Comparison of ENCODE assay signal across 8 cellular contexts in genomic region chr4:107825072-107825789, GRCh38. TPM values are rescaled to one million over a fixed set of nuclear protein-coding genes. Genes with fewer than 3 reads are reported as not detected.
DNase-seq lines count a peak whose midpoint lies in the region; ATAC-seq and TF ChIP-seq lines count a peak whose summit lies in the region.

No MANE protein-coding gene starts in this region.

- DNase-seq in NCI-H82 (lab: John Stamatoyannopoulos, UW): peak; percentile 12
- DNase-seq in NCI-H82 treated with DMSO at 0.1 percent for 48 hours (lab: John Stamatoyannopoulos, UW; ENCODE audit: unreplicated experiment): no peak
- peak; percentile 67 for DNase-seq in M059J (ENCODE audit: low read depth)
- DNase-seq in adipocyte (ENCODE audit: low read depth): peak; percentile 81
- DNase-seq in left cardiac atrium: peak; percentile 39
- peak in 2 of 5 donors; percentile 14 to 42 for DNase-seq in ovary
- DNase-seq in NCI-H1436 treated with DMSO at 0.1 percent for 48 hours (lab: John Stamatoyannopoulos, UW): no peak

- peak overlapping the region; percentile 91 for H3K9ac ChIP-seq in adipocyte (ENCODE audit: low read length)

- H3K27me3 ChIP-seq in adipocyte (replicated peaks; ENCODE audit: control insufficient read depth, insufficient read depth, low read length): no peaks in the 10 kb centered on the region
- H3K27me3 ChIP-seq in ovary: no peaks in the 10 kb centered on the region

- peak; percentile 1 for TF ChIP-seq POLR2A in ovary (IDR thresholded peaks at IDR 0.05)

- peak; percentile 60 to 63 for ATAC-seq in left cardiac atrium

- H3K36me3 ChIP-seq in HEK293 (ENCODE audit: control insufficient read depth in 2 of 2, insufficient read depth in 1 of 2, low read length in 2 of 2) (peaks cover 0 to 5% of the 10 kb centered on the region in 2 experiments; a peak in 1 of 3 replicates), adipocyte (ENCODE audit: control insufficient read depth, insufficient read depth, low read length, severe bottlenecking) (no peaks in the 10 kb centered on the region), ovary (no peaks in the 10 kb centered on the region)

- peak overlapping the region; percentile 74 for H3K4me3 ChIP-seq in HEK293 (ENCODE audit: low read depth, low read length)
- peak overlapping the region; percentile 94 for H3K4me3 ChIP-seq in adipocyte (ENCODE audit: low read length)
- H3K4me3 ChIP-seq in ovary: peak overlapping the region; percentile 66

- intact Hi-C loops in left cardiac atrium (cut with DNase I): loop anchor here (2.0 to 10.0 kb wide), 4 partner anchors 30 to 87 kb away; no protein-coding TSS in a partner anchor
- intact Hi-C loops in ovary (cut with DNase I): no loop called here

- H3K9me3 ChIP-seq in HEK293 (ENCODE audit: control insufficient read depth, insufficient read depth, low read depth, low read length) (no peaks in the 10 kb centered on the region), adipocyte (ENCODE audit: control insufficient read depth, low read length) (no peaks in the 10 kb centered on the region), ovary (no peaks in the 10 kb centered on the region)

- TF ChIP-seq EP300 in ovary (IDR thresholded peaks at IDR 0.05): no peak

- CTCF ChIA-PET in HEK293 (lab: Yijun Ruan, JAX): no interaction called here

- no peak for TF ChIP-seq CTCF in HEK293 (tag by site-specific recombination; IDR thresholded peaks at IDR 0.05)
- TF ChIP-seq CTCF in ovary (IDR thresholded peaks at IDR 0.05): no peak

- POLR2A ChIA-PET in HEK293 (lab: Yijun Ruan, JAX): interaction anchor here (0.7 to 1.1 kb wide), 2 partner anchors 39 to 71 kb away, joined by 4 to 8 read pairs; no protein-coding TSS in a partner anchor

- peak overlapping the region; percentile 93 for H3K27ac ChIP-seq in HEK293 (ENCODE audit: extremely low read depth, low read depth, low read length)
- peak overlapping the region; percentile 59 to 63 for H3K27ac ChIP-seq in ovary

- H3K4me1 ChIP-seq in HEK293 (ENCODE audit: control insufficient read depth, insufficient read depth, low read length) (no peaks in the 10 kb centered on the region; the same call in 1 of the 2 replicates), adipocyte (ENCODE audit: control insufficient read depth, insufficient read depth, low read length) (peaks cover 22% of the 10 kb centered on the region), ovary (ENCODE audit: insufficient read depth) (peaks cover 1% of the 10 kb centered on the region)

- WGBS in ovary, 3 donors: 1 to 2% (median 1%) methylated on average over 24 to 39 of the region's 39 CpGs

TF ChIP-seq in HEK293, 187 proteins besides CTCF, POLR2A, EP300 and RAD21 (continues in another document):
- TF ChIP-seq ZNF362 (tag by site-specific recombination; IDR thresholded peaks at IDR 0.05) (peak; percentile 92), ZNF324 (tag by site-specific recombination; IDR thresholded peaks at IDR 0.05) (no peak), ZBTB20 (tag by site-specific recombination; IDR thresholded peaks at IDR 0.05) (peak; percentile 61; the same call in 1 of the 2 replicates), ZNF76 (tag by site-specific recombination; IDR thresholded peaks at IDR 0.05; ENCODE audit: borderline replicate concordance, low read depth) (no peak), ZBTB26 (tag by site-specific recombination; optimal IDR thresholded peaks at IDR 0.05) (peak; percentile 86), KLF17 (tag by site-specific recombination; IDR thresholded peaks at IDR 0.05) (peak; percentile 28; the same call in 1 of the 2 replicates), KLF16 (tag by site-specific recombination; IDR thresholded peaks at IDR 0.05) (peak; percentile 17; the same call in 1 of the 2 replicates), PATZ1 (tag by site-specific recombination; IDR thresholded peaks at IDR 0.05) (peak; percentile 48; the same call in 1 of the 2 replicates)
- TF ChIP-seq, protein P1, sequence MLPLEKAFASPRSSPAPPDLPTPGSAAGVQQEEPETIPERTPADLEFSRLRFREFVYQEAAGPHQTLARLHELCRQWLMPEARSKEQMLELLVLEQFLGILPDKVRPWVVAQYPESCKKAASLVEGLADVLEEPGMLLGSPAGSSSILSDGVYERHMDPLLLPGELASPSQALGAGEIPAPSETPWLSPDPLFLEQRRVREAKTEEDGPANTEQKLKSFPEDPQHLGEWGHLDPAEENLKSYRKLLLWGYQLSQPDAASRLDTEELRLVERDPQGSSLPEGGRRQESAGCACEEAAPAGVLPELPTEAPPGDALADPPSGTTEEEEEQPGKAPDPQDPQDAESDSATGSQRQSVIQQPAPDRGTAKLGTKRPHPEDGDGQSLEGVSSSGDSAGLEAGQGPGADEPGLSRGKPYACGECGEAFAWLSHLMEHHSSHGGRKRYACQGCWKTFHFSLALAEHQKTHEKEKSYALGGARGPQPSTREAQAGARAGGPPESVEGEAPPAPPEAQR (tag by site-specific recombination; IDR thresholded peaks at IDR 0.05): no peak
- TF ChIP-seq, protein P2, sequence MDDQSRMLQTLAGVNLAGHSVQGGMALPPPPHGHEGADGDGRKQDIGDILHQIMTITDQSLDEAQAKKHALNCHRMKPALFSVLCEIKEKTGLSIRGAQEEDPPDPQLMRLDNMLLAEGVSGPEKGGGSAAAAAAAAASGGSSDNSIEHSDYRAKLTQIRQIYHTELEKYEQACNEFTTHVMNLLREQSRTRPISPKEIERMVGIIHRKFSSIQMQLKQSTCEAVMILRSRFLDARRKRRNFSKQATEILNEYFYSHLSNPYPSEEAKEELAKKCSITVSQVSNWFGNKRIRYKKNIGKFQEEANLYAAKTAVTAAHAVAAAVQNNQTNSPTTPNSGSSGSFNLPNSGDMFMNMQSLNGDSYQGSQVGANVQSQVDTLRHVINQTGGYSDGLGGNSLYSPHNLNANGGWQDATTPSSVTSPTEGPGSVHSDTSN (CRISPR knock-in tag; IDR thresholded peaks at IDR 0.05): 0 out of 2 replicates have a peak, but pooled peaks have one; percentile 18
- TF ChIP-seq, protein P3, sequence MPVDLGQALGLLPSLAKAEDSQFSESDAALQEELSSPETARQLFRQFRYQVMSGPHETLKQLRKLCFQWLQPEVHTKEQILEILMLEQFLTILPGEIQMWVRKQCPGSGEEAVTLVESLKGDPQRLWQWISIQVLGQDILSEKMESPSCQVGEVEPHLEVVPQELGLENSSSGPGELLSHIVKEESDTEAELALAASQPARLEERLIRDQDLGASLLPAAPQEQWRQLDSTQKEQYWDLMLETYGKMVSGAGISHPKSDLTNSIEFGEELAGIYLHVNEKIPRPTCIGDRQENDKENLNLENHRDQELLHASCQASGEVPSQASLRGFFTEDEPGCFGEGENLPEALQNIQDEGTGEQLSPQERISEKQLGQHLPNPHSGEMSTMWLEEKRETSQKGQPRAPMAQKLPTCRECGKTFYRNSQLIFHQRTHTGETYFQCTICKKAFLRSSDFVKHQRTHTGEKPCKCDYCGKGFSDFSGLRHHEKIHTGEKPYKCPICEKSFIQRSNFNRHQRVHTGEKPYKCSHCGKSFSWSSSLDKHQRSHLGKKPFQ (tag by site-specific recombination; IDR thresholded peaks at IDR 0.05): peak; percentile 74

RNA-seq across cellular contexts. Expression of gene SGMS2, which starts 0.5 kb away (rescaled TPM):
- total RNA-seq in M059J (2014; rRNA removed; shearing (Covaris generic)): 24.7 and 27.1 TPM in 2 replicates
- total RNA-seq in left cardiac atrium (10 to 100 TPM; 27.5 to 39.6 TPM), ovary (100 to 1,000 TPM in 1 of 7 donors, 10 to 100 TPM in 2, 1 to 10 TPM in 4; 2.0 to 156 (median 7.3) TPM)
- 1 to 10 TPM; 1.2 to 6.9 TPM for polyA plus RNA-seq in ovary

Comparison
In these comparisons a context has a peak if more than half of its experiments do, and no peak if none do; other contexts are left out.
1. DNase-seq: peak in NCI-H82 (single experiment), M059J (single experiment), adipocyte (single experiment) and left cardiac atrium (single experiment); none in NCI-H82 treated with DMSO at 0.1 percent for 48 hours (single experiment) and NCI-H1436 treated with DMSO at 0.1 percent for 48 hours (single experiment).
2. intact Hi-C loops: an anchor here in left cardiac atrium (2.0 to 10.0 kb wide); none called in ovary.
3. Peak in every context shown above with its lines, with median percentiles within 50 percentile points of each other: H3K4me3 ChIP-seq.